In genomic region chr2:148592812-148593211, GRCh38 we compare ENCODE assay signal across 32 cellular contexts.
"Had no signal": no experiment of that assay in that cellular context is flagged by ENCODE, and none has a peak within 500 bp of the region (broad histone marks: within the 10 kb centered on the region; RNA-seq: fewer than 3 reads in every experiment).

No MANE protein-coding gene starts in this region.

- H3K36me3 ChIP-seq: sigmoid colon, thoracic aorta, upper lobe of left lung, vagina, WERI-Rb-1 had no signal

- ATAC-seq: activated CD4-positive, CD25-positive, alpha-beta regulatory T cell treated with anti-CD3 and anti-CD28 coated beads, Interleukin-2, amount 50 U/mL, for 24 hours; effector memory CD8-positive, alpha-beta T cell; left colon; naive thymus-derived CD8-positive, alpha-beta T cell; psoas muscle; stimulated activated effector memory CD8-positive, alpha-beta T cell treated with anti-CD3 and anti-CD28 coated beads, Interleukin-12 subunit alpha, Interleukin-12 subunit beta, amount 100 ng/mL, for 72 hours had no signal

- H3K27me3 ChIP-seq: sigmoid colon, upper lobe of left lung, vagina had no signal

- H2AFZ ChIP-seq: parathyroid adenoma had no signal

- H3K27ac ChIP-seq: parathyroid adenoma, psoas muscle, sigmoid colon, thoracic aorta, upper lobe of left lung, vagina, WERI-Rb-1 had no signal

- H3K9ac ChIP-seq: parathyroid adenoma had no signal

- H3K4me1 ChIP-seq: parathyroid adenoma, psoas muscle, sigmoid colon, upper lobe of left lung had no signal

- DNase-seq: activated CD4-positive, alpha-beta T cell treated with anti-CD3 and anti-CD28 coated beads for 48 hours; activated CD4-positive, alpha-beta T cell treated with anti-CD3 and anti-CD28 coated beads, Interleukin-2, amount 50 U/mL, for 48 hours; activated CD8-positive, alpha-beta memory T cell treated with anti-CD3 and anti-CD28 coated beads for 24 hours; activated CD8-positive, alpha-beta memory T cell treated with anti-CD3 and anti-CD28 coated beads, Interleukin-2, amount 50 U/mL, for 4 hours; activated gamma-delta T cell; activated naive CD4-positive, alpha-beta T cell treated with anti-CD3 and anti-CD28 coated beads, Interleukin-2, amount 50 U/mL, for 16 hours; activated T-cell treated with anti-CD3 and anti-CD28 coated beads, Interleukin-2, amount 50 U/mL, for 24 hours; amniotic stem cell; caudate nucleus; cortex of kidney; effector memory CD8-positive, alpha-beta T cell; erythroblast; head of caudate nucleus; hippocampal formation; left colon; midbrain; naive thymus-derived CD8-positive, alpha-beta T cell; occipital lobe; psoas muscle; sigmoid colon; small intestine; stimulated activated CD4-positive, alpha-beta T cell treated with anti-CD3 and anti-CD28 coated beads, Interleukin-4, amount 100 ng/mL, for 24 hours; upper lobe of left lung; WERI-Rb-1 had no signal

- FAIRE-seq: astrocyte, keratinocyte, small intestine, TTC549 had no signal

- H3K4me3 ChIP-seq: psoas muscle, sigmoid colon, thoracic aorta, upper lobe of left lung, vagina had no signal

- H3K9me3 ChIP-seq: psoas muscle, sigmoid colon, thoracic aorta, upper lobe of left lung, vagina had no signal

- H3K79me2 ChIP-seq: parathyroid adenoma had no signal
